In genomic region chr22:30265851-30266444, GRCh38 we compare ENCODE assay signal across 1 cellular context.
TF ChIP-seq lines count a peak whose summit lies in the region.

No MANE protein-coding gene starts in this region.

TF ChIP-seq in HepG2, 621 proteins besides CTCF, POLR2A, EP300 and RAD21 (continues in another document):
- TF ChIP-seq FOXA1 (IDR thresholded peaks at IDR 0.05) (no peak), FOXA1 (CRISPR knock-in tag; IDR thresholded peaks at IDR 0.05) (no peak), ZBTB25 (CRISPR knock-in tag; IDR thresholded peaks at IDR 0.05) (no peak), ATAD3A (CRISPR knock-in tag; IDR thresholded peaks at IDR 0.05) (no peak), IRX3 (CRISPR knock-in tag; IDR thresholded peaks at IDR 0.05; ENCODE audit: borderline replicate concordance, low read depth) (no peak), MXD3 (CRISPR knock-in tag; IDR thresholded peaks at IDR 0.05) (no peak), ZNF235 (CRISPR knock-in tag; IDR thresholded peaks at IDR 0.05; ENCODE audit: borderline replicate concordance) (no peak), CERS6 (CRISPR knock-in tag; IDR thresholded peaks at IDR 0.05) (no peak), GPN1 (CRISPR knock-in tag; IDR thresholded peaks at IDR 0.05; ENCODE audit: borderline replicate concordance) (no peak), ZBTB1 (CRISPR knock-in tag; IDR thresholded peaks at IDR 0.05; ENCODE audit: borderline replicate concordance) (no peak), CEBPB (IDR thresholded peaks at IDR 0.05; ENCODE audit: borderline replicate concordance, low read depth, low read length) (peak; percentile 83; the same call in 1 of the 2 replicates), TBX3 (IDR thresholded peaks at IDR 0.05; ENCODE audit: borderline replicate concordance) (no peak), ZNF230 (CRISPR knock-in tag; IDR thresholded peaks at IDR 0.05) (no peak), ZBTB44 (CRISPR knock-in tag; IDR thresholded peaks at IDR 0.05) (no peak), DR1 (CRISPR knock-in tag; IDR thresholded peaks at IDR 0.05) (no peak), ZSCAN9 (CRISPR knock-in tag; IDR thresholded peaks at IDR 0.05; ENCODE audit: borderline replicate concordance) (no peak), CEBPG (CRISPR knock-in tag; IDR thresholded peaks at IDR 0.05) (peak; percentile 61), EED (CRISPR knock-in tag; IDR thresholded peaks at IDR 0.05) (no peak), ETV5 (CRISPR knock-in tag; IDR thresholded peaks at IDR 0.05; ENCODE audit: borderline replicate concordance) (peak; percentile 33; the same call in 1 of the 2 replicates), HOXA7 (CRISPR knock-in tag; IDR thresholded peaks at IDR 0.05) (no peak), ZNF709 (CRISPR knock-in tag; IDR thresholded peaks at IDR 0.05) (no peak), ZNF768 (CRISPR knock-in tag; IDR thresholded peaks at IDR 0.05) (no peak), ZSCAN20 (CRISPR knock-in tag; IDR thresholded peaks at IDR 0.05; ENCODE audit: borderline replicate concordance) (no peak), ARID5B (CRISPR knock-in tag; IDR thresholded peaks at IDR 0.05) (no peak), PHB2 (IDR thresholded peaks at IDR 0.05; ENCODE audit: partially characterized antibody) (no peak), NBN (conservative IDR thresholded peaks at IDR 0.05) (no peak), CBX1 (IDR thresholded peaks at IDR 0.05; ENCODE audit: low read depth) (no peak), GABPB1 (CRISPR knock-in tag; IDR thresholded peaks at IDR 0.05) (peak; percentile 67; the same call in 1 of the 2 replicates)
- TF ChIP-seq, protein P1, sequence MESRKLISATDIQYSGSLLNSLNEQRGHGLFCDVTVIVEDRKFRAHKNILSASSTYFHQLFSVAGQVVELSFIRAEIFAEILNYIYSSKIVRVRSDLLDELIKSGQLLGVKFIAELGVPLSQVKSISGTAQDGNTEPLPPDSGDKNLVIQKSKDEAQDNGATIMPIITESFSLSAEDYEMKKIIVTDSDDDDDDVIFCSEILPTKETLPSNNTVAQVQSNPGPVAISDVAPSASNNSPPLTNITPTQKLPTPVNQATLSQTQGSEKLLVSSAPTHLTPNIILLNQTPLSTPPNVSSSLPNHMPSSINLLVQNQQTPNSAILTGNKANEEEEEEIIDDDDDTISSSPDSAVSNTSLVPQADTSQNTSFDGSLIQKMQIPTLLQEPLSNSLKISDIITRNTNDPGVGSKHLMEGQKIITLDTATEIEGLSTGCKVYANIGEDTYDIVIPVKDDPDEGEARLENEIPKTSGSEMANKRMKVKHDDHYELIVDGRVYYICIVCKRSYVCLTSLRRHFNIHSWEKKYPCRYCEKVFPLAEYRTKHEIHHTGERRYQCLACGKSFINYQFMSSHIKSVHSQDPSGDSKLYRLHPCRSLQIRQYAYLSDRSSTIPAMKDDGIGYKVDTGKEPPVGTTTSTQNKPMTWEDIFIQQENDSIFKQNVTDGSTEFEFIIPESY (CRISPR knock-in tag; IDR thresholded peaks at IDR 0.05): peak; percentile 49; the same call in 1 of the 2 replicates
- TF ChIP-seq, protein P2, sequence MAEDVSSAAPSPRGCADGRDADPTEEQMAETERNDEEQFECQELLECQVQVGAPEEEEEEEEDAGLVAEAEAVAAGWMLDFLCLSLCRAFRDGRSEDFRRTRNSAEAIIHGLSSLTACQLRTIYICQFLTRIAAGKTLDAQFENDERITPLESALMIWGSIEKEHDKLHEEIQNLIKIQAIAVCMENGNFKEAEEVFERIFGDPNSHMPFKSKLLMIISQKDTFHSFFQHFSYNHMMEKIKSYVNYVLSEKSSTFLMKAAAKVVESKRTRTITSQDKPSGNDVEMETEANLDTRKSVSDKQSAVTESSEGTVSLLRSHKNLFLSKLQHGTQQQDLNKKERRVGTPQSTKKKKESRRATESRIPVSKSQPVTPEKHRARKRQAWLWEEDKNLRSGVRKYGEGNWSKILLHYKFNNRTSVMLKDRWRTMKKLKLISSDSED (CRISPR knock-in tag; IDR thresholded peaks at IDR 0.05): no peak
- TF ChIP-seq, protein P3, sequence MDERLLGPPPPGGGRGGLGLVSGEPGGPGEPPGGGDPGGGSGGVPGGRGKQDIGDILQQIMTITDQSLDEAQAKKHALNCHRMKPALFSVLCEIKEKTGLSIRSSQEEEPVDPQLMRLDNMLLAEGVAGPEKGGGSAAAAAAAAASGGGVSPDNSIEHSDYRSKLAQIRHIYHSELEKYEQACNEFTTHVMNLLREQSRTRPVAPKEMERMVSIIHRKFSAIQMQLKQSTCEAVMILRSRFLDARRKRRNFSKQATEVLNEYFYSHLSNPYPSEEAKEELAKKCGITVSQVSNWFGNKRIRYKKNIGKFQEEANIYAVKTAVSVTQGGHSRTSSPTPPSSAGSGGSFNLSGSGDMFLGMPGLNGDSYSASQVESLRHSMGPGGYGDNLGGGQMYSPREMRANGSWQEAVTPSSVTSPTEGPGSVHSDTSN (CRISPR knock-in tag; IDR thresholded peaks at IDR 0.05): no peak
- TF ChIP-seq, protein P4, sequence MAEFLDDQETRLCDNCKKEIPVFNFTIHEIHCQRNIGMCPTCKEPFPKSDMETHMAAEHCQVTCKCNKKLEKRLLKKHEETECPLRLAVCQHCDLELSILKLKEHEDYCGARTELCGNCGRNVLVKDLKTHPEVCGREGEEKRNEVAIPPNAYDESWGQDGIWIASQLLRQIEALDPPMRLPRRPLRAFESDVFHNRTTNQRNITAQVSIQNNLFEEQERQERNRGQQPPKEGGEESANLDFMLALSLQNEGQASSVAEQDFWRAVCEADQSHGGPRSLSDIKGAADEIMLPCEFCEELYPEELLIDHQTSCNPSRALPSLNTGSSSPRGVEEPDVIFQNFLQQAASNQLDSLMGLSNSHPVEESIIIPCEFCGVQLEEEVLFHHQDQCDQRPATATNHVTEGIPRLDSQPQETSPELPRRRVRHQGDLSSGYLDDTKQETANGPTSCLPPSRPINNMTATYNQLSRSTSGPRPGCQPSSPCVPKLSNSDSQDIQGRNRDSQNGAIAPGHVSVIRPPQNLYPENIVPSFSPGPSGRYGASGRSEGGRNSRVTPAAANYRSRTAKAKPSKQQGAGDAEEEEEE (CRISPR knock-in tag; IDR thresholded peaks at IDR 0.05; ENCODE audit: borderline replicate concordance): no peak
- TF ChIP-seq, protein P5, sequence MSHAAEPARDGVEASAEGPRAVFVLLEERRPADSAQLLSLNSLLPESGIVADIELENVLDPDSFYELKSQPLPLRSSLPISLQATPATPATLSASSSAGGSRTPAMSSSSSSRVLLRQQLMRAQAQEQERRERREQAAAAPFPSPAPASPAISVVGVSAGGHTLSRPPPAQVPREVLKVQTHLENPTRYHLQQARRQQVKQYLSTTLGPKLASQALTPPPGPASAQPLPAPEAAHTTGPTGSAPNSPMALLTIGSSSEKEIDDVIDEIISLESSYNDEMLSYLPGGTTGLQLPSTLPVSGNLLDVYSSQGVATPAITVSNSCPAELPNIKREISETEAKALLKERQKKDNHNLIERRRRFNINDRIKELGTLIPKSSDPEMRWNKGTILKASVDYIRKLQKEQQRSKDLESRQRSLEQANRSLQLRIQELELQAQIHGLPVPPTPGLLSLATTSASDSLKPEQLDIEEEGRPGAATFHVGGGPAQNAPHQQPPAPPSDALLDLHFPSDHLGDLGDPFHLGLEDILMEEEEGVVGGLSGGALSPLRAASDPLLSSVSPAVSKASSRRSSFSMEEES (CRISPR knock-in tag; IDR thresholded peaks at IDR 0.05): no peak
- TF ChIP-seq, protein P6, sequence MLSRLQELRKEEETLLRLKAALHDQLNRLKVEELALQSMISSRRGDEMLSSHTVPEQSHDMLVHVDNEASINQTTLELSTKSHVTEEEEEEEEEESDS (CRISPR knock-in tag; IDR thresholded peaks at IDR 0.05; ENCODE audit: borderline replicate concordance): no peak
- TF ChIP-seq, protein P7, sequence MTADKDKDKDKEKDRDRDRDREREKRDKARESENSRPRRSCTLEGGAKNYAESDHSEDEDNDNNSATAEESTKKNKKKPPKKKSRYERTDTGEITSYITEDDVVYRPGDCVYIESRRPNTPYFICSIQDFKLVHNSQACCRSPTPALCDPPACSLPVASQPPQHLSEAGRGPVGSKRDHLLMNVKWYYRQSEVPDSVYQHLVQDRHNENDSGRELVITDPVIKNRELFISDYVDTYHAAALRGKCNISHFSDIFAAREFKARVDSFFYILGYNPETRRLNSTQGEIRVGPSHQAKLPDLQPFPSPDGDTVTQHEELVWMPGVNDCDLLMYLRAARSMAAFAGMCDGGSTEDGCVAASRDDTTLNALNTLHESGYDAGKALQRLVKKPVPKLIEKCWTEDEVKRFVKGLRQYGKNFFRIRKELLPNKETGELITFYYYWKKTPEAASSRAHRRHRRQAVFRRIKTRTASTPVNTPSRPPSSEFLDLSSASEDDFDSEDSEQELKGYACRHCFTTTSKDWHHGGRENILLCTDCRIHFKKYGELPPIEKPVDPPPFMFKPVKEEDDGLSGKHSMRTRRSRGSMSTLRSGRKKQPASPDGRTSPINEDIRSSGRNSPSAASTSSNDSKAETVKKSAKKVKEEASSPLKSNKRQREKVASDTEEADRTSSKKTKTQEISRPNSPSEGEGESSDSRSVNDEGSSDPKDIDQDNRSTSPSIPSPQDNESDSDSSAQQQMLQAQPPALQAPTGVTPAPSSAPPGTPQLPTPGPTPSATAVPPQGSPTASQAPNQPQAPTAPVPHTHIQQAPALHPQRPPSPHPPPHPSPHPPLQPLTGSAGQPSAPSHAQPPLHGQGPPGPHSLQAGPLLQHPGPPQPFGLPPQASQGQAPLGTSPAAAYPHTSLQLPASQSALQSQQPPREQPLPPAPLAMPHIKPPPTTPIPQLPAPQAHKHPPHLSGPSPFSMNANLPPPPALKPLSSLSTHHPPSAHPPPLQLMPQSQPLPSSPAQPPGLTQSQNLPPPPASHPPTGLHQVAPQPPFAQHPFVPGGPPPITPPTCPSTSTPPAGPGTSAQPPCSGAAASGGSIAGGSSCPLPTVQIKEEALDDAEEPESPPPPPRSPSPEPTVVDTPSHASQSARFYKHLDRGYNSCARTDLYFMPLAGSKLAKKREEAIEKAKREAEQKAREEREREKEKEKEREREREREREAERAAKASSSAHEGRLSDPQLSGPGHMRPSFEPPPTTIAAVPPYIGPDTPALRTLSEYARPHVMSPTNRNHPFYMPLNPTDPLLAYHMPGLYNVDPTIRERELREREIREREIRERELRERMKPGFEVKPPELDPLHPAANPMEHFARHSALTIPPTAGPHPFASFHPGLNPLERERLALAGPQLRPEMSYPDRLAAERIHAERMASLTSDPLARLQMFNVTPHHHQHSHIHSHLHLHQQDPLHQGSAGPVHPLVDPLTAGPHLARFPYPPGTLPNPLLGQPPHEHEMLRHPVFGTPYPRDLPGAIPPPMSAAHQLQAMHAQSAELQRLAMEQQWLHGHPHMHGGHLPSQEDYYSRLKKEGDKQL (CRISPR knock-in tag; IDR thresholded peaks at IDR 0.05; ENCODE audit: low read depth): no peak
